In the genomic region with DNA sequence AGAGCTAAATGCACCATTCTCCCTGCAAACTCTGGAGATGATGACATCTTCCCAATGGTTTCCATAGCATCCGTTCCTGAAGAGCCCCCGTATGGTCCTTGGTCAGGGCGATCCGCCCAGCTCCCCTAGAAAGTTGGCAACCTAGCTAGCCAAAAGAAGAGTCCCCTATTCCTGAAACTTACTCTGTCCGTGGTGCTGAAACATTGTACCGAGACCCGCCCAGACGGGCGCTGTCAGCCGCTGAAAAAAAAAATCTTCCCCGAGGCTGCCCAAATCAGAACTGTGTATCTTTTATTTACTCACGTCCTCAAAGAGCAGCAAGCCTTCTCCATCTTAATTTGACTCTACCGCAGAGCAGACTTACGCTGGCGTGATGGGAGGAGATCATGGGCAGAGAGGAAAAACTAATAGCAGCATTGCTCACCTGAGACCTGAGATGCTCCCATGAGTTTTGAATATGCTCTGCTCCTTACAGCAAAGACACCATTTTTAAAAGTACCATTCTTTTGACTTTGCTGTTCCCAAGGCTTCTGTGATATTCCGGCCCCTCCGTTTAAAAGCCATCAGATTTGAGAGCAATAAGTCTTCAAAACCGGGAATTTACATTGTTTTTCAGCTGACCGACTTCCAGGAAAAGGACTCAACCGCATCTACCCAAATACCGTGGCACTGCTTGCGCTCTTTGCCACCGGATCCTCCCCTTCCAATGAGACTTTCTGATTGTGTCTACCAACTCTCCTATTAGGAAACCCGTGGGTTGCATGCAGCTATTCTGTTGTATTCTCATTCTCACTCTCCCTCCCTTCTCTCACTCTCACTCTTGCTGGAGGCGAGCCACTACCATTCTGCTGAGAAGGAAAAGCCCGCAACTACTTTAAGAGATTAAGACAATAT, we compare ENCODE assay signal across 2 cellular contexts.
TF ChIP-seq lines count a peak whose summit lies in the region.

TSS of gene SLC17A6 (plus strand) at position 811 of the 894 bp plus-strand sequence. CDS start 153 bp downstream, outside the sequence.

TF ChIP-seq in WTC11, 78 proteins besides CTCF, POLR2A, EP300 and RAD21 (continued from another document and continues in another):
- TF ChIP-seq, protein P1, sequence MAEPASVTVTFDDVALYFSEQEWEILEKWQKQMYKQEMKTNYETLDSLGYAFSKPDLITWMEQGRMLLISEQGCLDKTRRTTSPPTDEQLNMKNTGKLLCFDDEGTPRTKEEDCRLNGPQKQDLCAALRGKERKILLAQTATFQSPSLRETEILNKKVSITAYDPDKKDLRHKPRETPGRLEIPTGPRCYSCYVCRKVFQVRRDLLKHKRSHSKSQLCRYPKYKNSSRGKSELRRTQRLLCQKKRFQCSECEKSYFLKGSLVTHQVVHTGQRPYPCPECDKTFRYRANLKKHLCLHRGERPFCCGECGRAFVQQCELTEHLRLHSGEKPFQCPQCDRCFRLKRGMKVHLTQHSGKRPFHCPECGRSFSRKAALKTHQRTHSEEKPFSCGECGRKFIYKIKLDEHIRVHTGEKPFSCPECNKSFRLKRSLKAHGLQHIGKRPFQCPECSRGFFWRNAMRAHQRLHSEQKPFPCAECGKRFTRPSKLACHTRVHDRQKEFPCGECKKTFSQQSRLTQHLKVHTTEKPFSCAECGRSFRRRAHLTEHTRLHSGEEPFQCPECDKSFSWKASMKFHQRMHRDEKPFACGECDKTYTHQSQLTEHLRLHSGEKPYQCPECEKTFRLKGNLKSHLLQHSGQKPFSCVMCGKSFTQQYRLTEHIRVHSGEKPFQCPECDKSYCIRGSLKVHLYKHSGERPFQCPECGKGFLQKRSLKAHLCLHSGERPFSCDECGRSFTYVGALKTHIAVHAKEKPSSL (CRISPR knock-in tag; conservative IDR thresholded peaks at IDR 0.05) = no peak
- TF ChIP-seq EMX1 (CRISPR knock-in tag; IDR thresholded peaks at IDR 0.05) (no peak), E2F1 (CRISPR knock-in tag; IDR thresholded peaks at IDR 0.05) (no peak), RELA (CRISPR knock-in tag; IDR thresholded peaks at IDR 0.05; ENCODE audit: borderline replicate concordance) (no peak), ZNF532 (CRISPR knock-in tag; IDR thresholded peaks at IDR 0.05; ENCODE audit: borderline replicate concordance) (no peak), ZBTB21 (CRISPR knock-in tag; IDR thresholded peaks at IDR 0.05; ENCODE audit: borderline replicate concordance) (no peak), ZNF671 (CRISPR knock-in tag; IDR thresholded peaks at IDR 0.05) (no peak), IRF1 (CRISPR knock-in tag; IDR thresholded peaks at IDR 0.05) (no peak), ATF6 (CRISPR knock-in tag; IDR thresholded peaks at IDR 0.05) (no peak), SP1 (CRISPR knock-in tag; conservative IDR thresholded peaks at IDR 0.05) (peak; percentile 37; the same call in 1 of the 2 replicates)

TF ChIP-seq in HepG2, 621 proteins besides CTCF, POLR2A, EP300 and RAD21 (continued from another document):
- TF ChIP-seq KIAA2018 (CRISPR knock-in tag; IDR thresholded peaks at IDR 0.05; ENCODE audit: borderline replicate concordance) = no peak
- no peak for TF ChIP-seq FOXM1 (CRISPR knock-in tag; IDR thresholded peaks at IDR 0.05)
- TF ChIP-seq RARA (CRISPR knock-in tag; IDR thresholded peaks at IDR 0.05) = peak; percentile 12; the same call in 1 of the 2 replicates
- TF ChIP-seq ZNF562 (CRISPR knock-in tag; IDR thresholded peaks at IDR 0.05; ENCODE audit: borderline replicate concordance) = no peak
- no peak for TF ChIP-seq RCOR2 (CRISPR knock-in tag; IDR thresholded peaks at IDR 0.05)
- TF ChIP-seq EHMT2 (IDR thresholded peaks at IDR 0.05; ENCODE audit: borderline replicate concordance, low read depth, low read length) = peak; percentile 99
- TF ChIP-seq TSC22D2 (CRISPR knock-in tag; IDR thresholded peaks at IDR 0.05; ENCODE audit: borderline replicate concordance) = peak; percentile 60; the same call in 1 of the 2 replicates
- 0 out of 2 replicates have a peak, but pooled peaks have one; percentile 47 for TF ChIP-seq NKX3-1 (CRISPR knock-in tag; IDR thresholded peaks at IDR 0.05)
- 0 out of 2 replicates have a peak, but pooled peaks have one; percentile 43 for TF ChIP-seq BORCS8-MEF2B (CRISPR knock-in tag; IDR thresholded peaks at IDR 0.05)
- TF ChIP-seq, protein P2, sequence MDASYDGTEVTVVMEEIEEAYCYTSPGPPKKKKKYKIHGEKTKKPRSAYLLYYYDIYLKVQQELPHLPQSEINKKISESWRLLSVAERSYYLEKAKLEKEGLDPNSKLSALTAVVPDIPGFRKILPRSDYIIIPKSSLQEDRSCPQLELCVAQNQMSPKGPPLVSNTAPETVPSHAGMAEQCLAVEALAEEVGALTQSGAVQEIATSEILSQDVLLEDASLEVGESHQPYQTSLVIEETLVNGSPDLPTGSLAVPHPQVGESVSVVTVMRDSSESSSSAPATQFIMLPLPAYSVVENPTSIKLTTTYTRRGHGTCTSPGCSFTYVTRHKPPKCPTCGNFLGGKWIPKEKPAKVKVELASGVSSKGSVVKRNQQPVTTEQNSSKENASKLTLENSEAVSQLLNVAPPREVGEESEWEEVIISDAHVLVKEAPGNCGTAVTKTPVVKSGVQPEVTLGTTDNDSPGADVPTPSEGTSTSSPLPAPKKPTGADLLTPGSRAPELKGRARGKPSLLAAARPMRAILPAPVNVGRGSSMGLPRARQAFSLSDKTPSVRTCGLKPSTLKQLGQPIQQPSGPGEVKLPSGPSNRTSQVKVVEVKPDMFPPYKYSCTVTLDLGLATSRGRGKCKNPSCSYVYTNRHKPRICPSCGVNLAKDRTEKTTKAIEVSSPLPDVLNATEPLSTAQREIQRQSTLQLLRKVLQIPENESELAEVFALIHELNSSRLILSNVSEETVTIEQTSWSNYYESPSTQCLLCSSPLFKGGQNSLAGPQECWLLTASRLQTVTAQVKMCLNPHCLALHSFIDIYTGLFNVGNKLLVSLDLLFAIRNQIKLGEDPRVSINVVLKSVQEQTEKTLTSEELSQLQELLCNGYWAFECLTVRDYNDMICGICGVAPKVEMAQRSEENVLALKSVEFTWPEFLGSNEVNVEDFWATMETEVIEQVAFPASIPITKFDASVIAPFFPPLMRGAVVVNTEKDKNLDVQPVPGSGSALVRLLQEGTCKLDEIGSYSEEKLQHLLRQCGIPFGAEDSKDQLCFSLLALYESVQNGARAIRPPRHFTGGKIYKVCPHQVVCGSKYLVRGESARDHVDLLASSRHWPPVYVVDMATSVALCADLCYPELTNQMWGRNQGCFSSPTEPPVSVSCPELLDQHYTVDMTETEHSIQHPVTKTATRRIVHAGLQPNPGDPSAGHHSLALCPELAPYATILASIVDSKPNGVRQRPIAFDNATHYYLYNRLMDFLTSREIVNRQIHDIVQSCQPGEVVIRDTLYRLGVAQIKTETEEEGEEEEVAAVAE (CRISPR knock-in tag; IDR thresholded peaks at IDR 0.05; ENCODE audit: borderline replicate concordance) = 0 out of 2 replicates have a peak, but pooled peaks have one; percentile 40
- no peak for TF ChIP-seq RBM22 (optimal IDR thresholded peaks at IDR 0.05; ENCODE audit: low read length)
- TF ChIP-seq MIER2 (CRISPR knock-in tag; IDR thresholded peaks at IDR 0.05) = peak; percentile 97
- TF ChIP-seq SP5 (CRISPR knock-in tag; IDR thresholded peaks at IDR 0.05; ENCODE audit: borderline replicate concordance, low read depth) = no peak
- TF ChIP-seq NFKB2 (CRISPR knock-in tag; IDR thresholded peaks at IDR 0.05; ENCODE audit: borderline replicate concordance) = no peak
- no peak for TF ChIP-seq MATR3 (CRISPR knock-in tag; IDR thresholded peaks at IDR 0.05)
- TF ChIP-seq, protein P3, sequence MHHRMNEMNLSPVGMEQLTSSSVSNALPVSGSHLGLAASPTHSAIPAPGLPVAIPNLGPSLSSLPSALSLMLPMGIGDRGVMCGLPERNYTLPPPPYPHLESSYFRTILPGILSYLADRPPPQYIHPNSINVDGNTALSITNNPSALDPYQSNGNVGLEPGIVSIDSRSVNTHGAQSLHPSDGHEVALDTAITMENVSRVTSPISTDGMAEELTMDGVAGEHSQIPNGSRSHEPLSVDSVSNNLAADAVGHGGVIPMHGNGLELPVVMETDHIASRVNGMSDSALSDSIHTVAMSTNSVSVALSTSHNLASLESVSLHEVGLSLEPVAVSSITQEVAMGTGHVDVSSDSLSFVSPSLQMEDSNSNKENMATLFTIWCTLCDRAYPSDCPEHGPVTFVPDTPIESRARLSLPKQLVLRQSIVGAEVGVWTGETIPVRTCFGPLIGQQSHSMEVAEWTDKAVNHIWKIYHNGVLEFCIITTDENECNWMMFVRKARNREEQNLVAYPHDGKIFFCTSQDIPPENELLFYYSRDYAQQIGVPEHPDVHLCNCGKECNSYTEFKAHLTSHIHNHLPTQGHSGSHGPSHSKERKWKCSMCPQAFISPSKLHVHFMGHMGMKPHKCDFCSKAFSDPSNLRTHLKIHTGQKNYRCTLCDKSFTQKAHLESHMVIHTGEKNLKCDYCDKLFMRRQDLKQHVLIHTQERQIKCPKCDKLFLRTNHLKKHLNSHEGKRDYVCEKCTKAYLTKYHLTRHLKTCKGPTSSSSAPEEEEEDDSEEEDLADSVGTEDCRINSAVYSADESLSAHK (CRISPR knock-in tag; IDR thresholded peaks at IDR 0.05; ENCODE audit: borderline replicate concordance) = no peak
- no peak for TF ChIP-seq GPN1 (CRISPR knock-in tag; IDR thresholded peaks at IDR 0.05; ENCODE audit: borderline replicate concordance)
TF ChIP-seq in HepG2: peak in this region for 16.
